Comparison of ENCODE assay signal across 22 cellular contexts in the genomic region with DNA sequence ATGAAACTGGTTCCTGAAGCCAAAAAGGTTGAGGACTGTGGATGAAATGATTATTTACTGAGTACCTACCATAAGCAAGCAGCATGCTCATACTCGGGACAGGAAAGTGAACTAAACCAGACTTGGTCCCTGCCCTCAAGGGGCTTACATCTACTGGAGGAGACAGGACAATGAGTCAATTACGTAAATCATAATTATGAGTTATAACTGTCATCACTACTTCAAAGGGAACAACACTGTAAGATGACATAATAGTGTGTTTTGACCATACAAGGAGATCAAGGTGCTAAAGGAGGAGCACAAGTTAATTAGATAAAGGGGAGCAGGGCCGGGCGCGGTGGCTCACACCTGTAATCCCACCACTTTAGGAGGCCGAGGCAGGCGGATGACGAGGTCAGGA.
"Had no signal": no experiment of that assay in that cellular context is flagged by ENCODE, and none has a peak within 500 bp of the region (broad histone marks: within the 10 kb centered on the region; RNA-seq: fewer than 3 reads in every experiment).

No MANE protein-coding gene starts in this region.

- ATAC-seq: gastrocnemius medialis; heart left ventricle; left lobe of liver; right lobe of liver; stimulated activated effector memory CD8-positive, alpha-beta T cell treated with anti-CD3 and anti-CD28 coated beads, Interleukin-12 subunit alpha, Interleukin-12 subunit beta, amount 100 ng/mL, for 72 hours had no signal

- H3K27me3 Mint-ChIP-seq: activated naive CD8-positive, alpha-beta T cell had no signal

- H3K27ac Mint-ChIP-seq: activated naive CD8-positive, alpha-beta T cell; stimulated activated effector memory CD8-positive, alpha-beta T cell treated with anti-CD3 and anti-CD28 coated beads, Interleukin-12 subunit alpha, Interleukin-12 subunit beta, amount 100 ng/mL, for 72 hours had no signal

- H3K4me3 Mint-ChIP-seq: stimulated activated effector memory CD8-positive, alpha-beta T cell treated with anti-CD3 and anti-CD28 coated beads, Interleukin-12 subunit alpha, Interleukin-12 subunit beta, amount 100 ng/mL, for 72 hours had no signal

- DNase-seq: activated CD4-positive, alpha-beta T cell treated with anti-CD3 and anti-CD28 coated beads for 1 hour; activated CD8-positive, alpha-beta memory T cell treated with anti-CD3 and anti-CD28 coated beads for 24 hours; activated CD8-positive, alpha-beta memory T cell treated with anti-CD3 and anti-CD28 coated beads, Interleukin-2, amount 50 U/mL, for 48 hours; activated effector memory CD4-positive, alpha-beta T cell treated with anti-CD3 and anti-CD28 coated beads, Interleukin-2, amount 50 U/mL, for 16 hours; activated T-cell treated with anti-CD3 and anti-CD28 coated beads, Interleukin-2, amount 50 U/mL, for 48 hours; amygdala; caudate nucleus; dorsolateral prefrontal cortex; gastrocnemius medialis; heart left ventricle; kidney; midbrain; ovary; right lobe of liver; stimulated activated CD4-positive, alpha-beta T cell treated with anti-CD3 and anti-CD28 coated beads, Interleukin-4, amount 100 ng/mL, for 1 hour; T-helper 2 cell; testis; upper lobe of left lung; WERI-Rb-1 had no signal

- H3K9me3 Mint-ChIP-seq: stimulated activated effector memory CD8-positive, alpha-beta T cell treated with anti-CD3 and anti-CD28 coated beads, Interleukin-12 subunit alpha, Interleukin-12 subunit beta, amount 100 ng/mL, for 72 hours had no signal

- H3K27ac ChIP-seq: dorsolateral prefrontal cortex, gastrocnemius medialis, heart left ventricle, ovary, right lobe of liver, testis, upper lobe of left lung, WERI-Rb-1 had no signal

- H3K27me3 ChIP-seq: dorsolateral prefrontal cortex, gastrocnemius medialis, heart left ventricle, ovary, right lobe of liver, testis, upper lobe of left lung had no signal

- H3K36me3 Mint-ChIP-seq: activated naive CD8-positive, alpha-beta T cell; stimulated activated effector memory CD8-positive, alpha-beta T cell treated with anti-CD3 and anti-CD28 coated beads, Interleukin-12 subunit alpha, Interleukin-12 subunit beta, amount 100 ng/mL, for 72 hours had no signal
